In the genomic region with DNA sequence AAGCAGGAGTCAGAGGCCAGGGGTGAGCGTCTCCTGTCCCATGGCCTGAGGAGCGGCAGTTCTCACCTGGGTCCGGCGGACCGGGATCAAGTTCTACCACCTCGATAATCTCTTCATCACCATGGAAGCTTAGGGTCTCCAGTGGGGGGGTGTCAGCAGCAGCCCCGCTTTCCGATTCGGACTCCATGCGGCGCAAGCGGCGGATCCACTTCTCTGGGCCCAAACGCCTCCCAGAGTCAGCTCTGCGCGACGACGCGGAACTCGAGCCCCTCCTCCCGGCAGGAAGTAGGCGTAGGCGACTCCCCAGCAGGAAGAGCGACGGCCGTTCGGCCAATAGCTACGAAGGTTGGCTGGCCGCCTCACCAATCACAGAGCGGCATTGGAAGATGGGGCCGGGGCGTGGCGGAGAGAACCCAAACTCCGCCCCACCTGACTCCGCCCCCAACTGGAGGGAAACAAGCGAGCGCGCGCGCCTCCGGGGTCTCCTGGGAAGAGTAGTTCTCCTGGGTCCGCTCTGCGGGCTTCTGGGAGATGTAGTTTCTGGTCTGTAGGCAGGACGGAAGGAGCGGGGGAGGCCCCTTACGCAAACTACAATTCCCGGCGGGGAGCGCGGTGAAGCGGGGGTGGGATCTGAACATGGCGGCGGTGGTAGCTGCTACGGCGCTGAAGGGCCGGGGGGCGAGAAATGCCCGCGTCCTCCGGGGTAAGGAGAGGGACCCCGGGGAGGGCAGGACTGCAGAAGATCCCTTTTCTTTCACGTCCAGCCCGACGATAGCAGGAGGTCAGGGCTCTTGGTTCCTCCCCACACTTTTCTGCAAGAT, we compare ENCODE assay signal across 8 cellular contexts. TPM values are rescaled to one million over a fixed set of nuclear protein-coding genes. Genes with fewer than 3 reads are reported as not detected.
A peak's percentile ranks its signal among the peaks of the same experiment; 100 is the strongest.
DNase-seq lines count a peak whose midpoint lies in the region; ATAC-seq, FAIRE-seq and TF ChIP-seq lines count a peak whose summit lies in the region.

A gene with protein sequence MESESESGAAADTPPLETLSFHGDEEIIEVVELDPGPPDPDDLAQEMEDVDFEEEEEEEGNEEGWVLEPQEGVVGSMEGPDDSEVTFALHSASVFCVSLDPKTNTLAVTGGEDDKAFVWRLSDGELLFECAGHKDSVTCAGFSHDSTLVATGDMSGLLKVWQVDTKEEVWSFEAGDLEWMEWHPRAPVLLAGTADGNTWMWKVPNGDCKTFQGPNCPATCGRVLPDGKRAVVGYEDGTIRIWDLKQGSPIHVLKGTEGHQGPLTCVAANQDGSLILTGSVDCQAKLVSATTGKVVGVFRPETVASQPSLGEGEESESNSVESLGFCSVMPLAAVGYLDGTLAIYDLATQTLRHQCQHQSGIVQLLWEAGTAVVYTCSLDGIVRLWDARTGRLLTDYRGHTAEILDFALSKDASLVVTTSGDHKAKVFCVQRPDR (minus strand): TSS at position 238 of the 821 bp plus-strand sequence. CDS start 51 bp downstream, at position 187.
TSS of gene PNKD (plus strand) at position 620 of the 821 bp plus-strand sequence. CDS start at position 637, 17 bp downstream.

- peaks cover 43% of the 10 kb centered on the region for H3K36me3 ChIP-seq in HUES64 (ENCODE audit: insufficient read depth, low read length)
- peaks cover 43% of the 10 kb centered on the region for H3K36me3 ChIP-seq in OCI-LY1 (ENCODE audit: insufficient read depth, low read length)
- peaks cover 47% of the 10 kb centered on the region for H3K36me3 ChIP-seq in mesodermal cell (ENCODE audit: control insufficient read depth, insufficient read depth, low read length)

- CTCF ChIA-PET in Calu3 (lab: Charles Lee), result interaction anchor here (0.8 to 4.1 kb wide), 7 partner anchors 12 to 126 kb away, joined by 3 to 54 read pairs (median 5); partner anchors contain the start of genes CATIP and TMBIM1

- no TSS peak for BruUV-seq in Calu3 (replicated peaks; lab: Mats Ljungman, UMichigan)

- no peak within 1 kb of the TSS for H2AFZ ChIP-seq in OCI-LY1 (ENCODE audit: low read length)

- peak within 1 kb of the TSS; percentile 76 for H3K4me3 Mint-ChIP-seq in Calu3 (ENCODE audit: low read depth, unreplicated experiment)

- TF ChIP-seq CTCF in Calu3 (IDR thresholded peaks at IDR 0.05; ENCODE audit: unreplicated experiment), result peak; percentile 18
- TF ChIP-seq CTCF in OCI-LY1 (IDR thresholded peaks at IDR 0.05; ENCODE audit: low read length), result no peak

- H3F3A ChIP-seq in OCI-LY1 (ENCODE audit: insufficient read depth, low read length), result no peaks in the 10 kb centered on the region

- H3K9me3 Mint-ChIP-seq in Calu3 (ENCODE audit: low read depth, unreplicated experiment), result no peaks in the 10 kb centered on the region

- H3K9ac ChIP-seq in HUES64 (ENCODE audit: low read depth, low read length) (peak within 1 kb of the TSS; percentile 85), OCI-LY1 (ENCODE audit: low read length) (peak within 1 kb of the TSS; percentile 87)

- H3K36me3 Mint-ChIP-seq in Calu3 (ENCODE audit: insufficient read depth, unreplicated experiment), result peaks cover 84% of the 10 kb centered on the region

- no peaks in the 10 kb centered on the region for H3K27me3 Mint-ChIP-seq in Calu3 (ENCODE audit: unreplicated experiment)

- H3K9me3 ChIP-seq in HUES64 (ENCODE audit: insufficient read depth, low read depth, low read length) (no peaks in the 10 kb centered on the region), OCI-LY1 (ENCODE audit: low read length) (no peaks in the 10 kb centered on the region), mesodermal cell (ENCODE audit: control insufficient read depth, low read length) (no peaks in the 10 kb centered on the region)

- ATAC-seq in GM21447 (IDR thresholded peaks at IDR 0.05; ENCODE audit: unreplicated experiment), result peak; percentile 89

- WGBS in HUES64, result under 1% methylated on average over 64 of the region's 64 CpGs
- 0 to 1% methylated on average over 38 to 45 of the region's 64 CpGs for WGBS in mesodermal cell (ENCODE audit: insufficient coverage in 2 of 2), 2 experiments

- H3K27ac ChIP-seq in HUES64 (ENCODE audit: low read depth, low read length) (peak within 1 kb of the TSS; percentile 68; the same call in 1 of the 2 replicates), OCI-LY1 (ENCODE audit: low read depth, low read length, poor library complexity, severe bottlenecking) (peak within 1 kb of the TSS; percentile 17), mesodermal cell (ENCODE audit: low read depth, low read length, severe bottlenecking) (peak within 1 kb of the TSS; percentile 86)

- peak; percentile 100 for DNase-seq in Calu3
- peak; percentile 100 for DNase-seq in activated CD8-positive, alpha-beta memory T cell treated with anti-CD3 and anti-CD28 coated beads, Interleukin-2, amount 50 U/mL, for 4 hours
- DNase-seq in stimulated activated CD8-positive, alpha-beta memory T cell treated with anti-CD3 and anti-CD28 coated beads, Interleukin-15, amount 100 ng/mL, for 4 hours (ENCODE audit: low read depth in 2 of 2), result peak; percentile 100

- H3K27ac Mint-ChIP-seq in Calu3 (ENCODE audit: unreplicated experiment), result peak within 1 kb of the TSS; percentile 69

- H3K4me1 Mint-ChIP-seq in Calu3 (ENCODE audit: low read depth, unreplicated experiment), result peaks cover 31% of the 10 kb centered on the region

- intact Hi-C loops in Calu3 (cut with micrococcal nuclease; ENCODE audit: unreplicated experiment), result loop anchor here (5.0 kb wide), 1 partner anchor 127 kb away; the partner anchor contains the start of gene CTDSP1

- H3K4me3 ChIP-seq in HUES64 (ENCODE audit: low read length) (peak within 1 kb of the TSS; percentile 97), OCI-LY1 (ENCODE audit: low read depth, low read length, poor library complexity, severe bottlenecking) (peak within 1 kb of the TSS; percentile 87), mesodermal cell (ENCODE audit: extremely low read depth, insufficient read depth, low read length, poor library complexity, severe bottlenecking) (peak within 1 kb of the TSS; percentile 91)

- H3K79me2 ChIP-seq in OCI-LY1 (ENCODE audit: insufficient read depth, low read length), result 0 out of 2 replicates have a peak, but pooled peaks cover 2% of the 10 kb centered on the region

- peak; percentile 100 for FAIRE-seq in endometrium (lab: Jason Lieb, UNC)

- peak within 1 kb of the TSS; percentile 80 for H3K4me2 ChIP-seq in OCI-LY1 (ENCODE audit: low read length)

- H3K9me2 ChIP-seq in OCI-LY1 (ENCODE audit: low read depth, low read length), result no peaks in the 10 kb centered on the region

- no peaks in the 10 kb centered on the region for H3K4me1 ChIP-seq in HUES64 (ENCODE audit: insufficient read depth, low read length)
- peaks cover 30% of the 10 kb centered on the region for H3K4me1 ChIP-seq in OCI-LY1 (ENCODE audit: insufficient read depth, low read length, severe bottlenecking)
- H3K4me1 ChIP-seq in mesodermal cell (ENCODE audit: control insufficient read depth, insufficient read depth, low read length, poor library complexity, severe bottlenecking), result no peaks in the 10 kb centered on the region

- H3K27me3 ChIP-seq in HUES64 (ENCODE audit: insufficient read depth, low read length) (no peaks in the 10 kb centered on the region), OCI-LY1 (ENCODE audit: insufficient read depth, low read length) (no peaks in the 10 kb centered on the region)

- no peaks in the 10 kb centered on the region for H4K20me1 ChIP-seq in OCI-LY1 (ENCODE audit: insufficient read depth, low read length)

RNA-seq across cellular contexts. Expression of the first gene that starts in this region (rescaled TPM):
- 102 and 117 TPM in 2 replicates for total RNA-seq in Calu3 (2022)
- 63.7 TPM for polyA plus RNA-seq in HUES64 (2013, experiment 1 of 2)
- polyA plus RNA-seq in HUES64 (2013, experiment 2 of 2), result 59.3 TPM
- 69.8 TPM for polyA plus RNA-seq in mesodermal cell (2013, experiment 1 of 2)
- polyA plus RNA-seq in mesodermal cell (2013, experiment 2 of 2), result 59.2 TPM

RNA-seq across cellular contexts. Expression of gene PNKD, which starts in this region (rescaled TPM):
- 46.8 and 54.0 TPM in 2 replicates for total RNA-seq in Calu3 (2022)
- polyA plus RNA-seq in HUES64 (2013, experiment 1 of 2), result 34.4 TPM
- polyA plus RNA-seq in HUES64 (2013, experiment 2 of 2), result 35.1 TPM
- polyA plus RNA-seq in mesodermal cell (2013, experiment 1 of 2), result 51.7 TPM
- 50.0 TPM for polyA plus RNA-seq in mesodermal cell (2013, experiment 2 of 2)

Comparison
In these comparisons a context has a peak if more than half of its experiments do, and no peak if none do; other contexts are left out.
1. Peak in every context shown above with its lines: DNase-seq, ATAC-seq, H3K4me3 ChIP-seq and H3K27ac ChIP-seq.
2. H3K27ac ChIP-seq: peak in every context shown above with its lines; median percentile 86 in mesodermal cell; 68 in HUES64; 17 in OCI-LY1.